ENCODE assay signal across 10 cellular contexts in the genomic region with DNA sequence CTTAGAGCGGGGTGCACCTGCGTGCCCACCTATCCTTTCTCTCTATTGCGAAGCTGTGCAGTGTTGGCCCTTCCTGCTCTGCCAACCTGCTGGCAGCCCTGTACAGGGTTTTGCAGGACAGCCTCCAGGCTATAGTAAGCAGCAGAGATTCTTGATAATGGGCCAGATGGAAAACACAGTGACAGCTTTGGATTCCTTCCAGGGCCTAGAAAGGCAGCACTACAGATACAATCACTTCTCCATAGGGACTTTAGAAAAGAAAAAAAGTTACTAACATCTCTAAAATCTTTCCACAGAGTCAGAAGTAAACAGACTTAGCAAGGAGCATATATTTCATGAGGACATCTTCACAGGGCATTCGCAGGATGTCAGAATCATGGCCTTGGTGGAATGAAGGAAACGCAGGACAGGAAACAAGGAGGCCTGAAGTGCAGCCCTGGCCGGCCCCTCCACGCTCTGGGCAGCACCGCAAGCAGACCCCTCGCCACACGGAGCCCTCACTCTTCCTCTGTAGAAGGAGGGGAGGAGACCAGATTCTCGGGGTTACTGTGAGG.
DNase-seq lines count a peak whose midpoint lies in the region; ATAC-seq and TF ChIP-seq lines count a peak whose summit lies in the region.
"Had no signal": no experiment of that assay in that cellular context is flagged by ENCODE, and none has a peak within 500 bp of the region (broad histone marks: within the 10 kb centered on the region; RNA-seq: fewer than 3 reads in every experiment).

No MANE protein-coding gene starts in this region.

- no peaks in the 10 kb centered on the region for H3K79me2 ChIP-seq in fibroblast of lung (ENCODE audit: control insufficient read depth, insufficient read depth, low read length)

- no peak for TF ChIP-seq CTCF in AG09309 (IDR thresholded peaks at IDR 0.05; ENCODE audit: control insufficient read depth, insufficient read depth, low read depth, low read length, missing control alignments)
- no peak for TF ChIP-seq CTCF in fibroblast of lung (conservative IDR thresholded peaks at IDR 0.05 in 1 of 2, IDR thresholded peaks at IDR 0.05 in 1 of 2; ENCODE audit: low read depth in 1 of 2, low read length in 2 of 2)
- no peak for TF ChIP-seq CTCF in omental fat pad (IDR thresholded peaks at IDR 0.05)

- H3K9me3 ChIP-seq in fibroblast of lung (ENCODE audit: control insufficient read depth, insufficient read depth, low read depth, low read length) = no peaks in the 10 kb centered on the region

- H3K36me3 ChIP-seq in fibroblast of lung (ENCODE audit: control insufficient read depth, insufficient read depth, low read length) = no peaks in the 10 kb centered on the region

- H4K20me1 ChIP-seq in fibroblast of lung (ENCODE audit: control insufficient read depth, extremely low read depth, insufficient read depth, low read length) = no peaks in the 10 kb centered on the region

- H3K27ac ChIP-seq in fibroblast of lung (ENCODE audit: insufficient read depth, low read length) = no peak overlapping the region

- no peak overlapping the region for H3K9ac ChIP-seq in fibroblast of lung (ENCODE audit: insufficient read depth, low read length)

- H3K4me3 ChIP-seq in AG09309 (ENCODE audit: control insufficient read depth, low read depth, low read length) (no peak overlapping the region), fibroblast of lung (replicated peaks in 1 of 4; ENCODE audit: control extremely low read depth in 1 of 4, insufficient read depth in 1 of 4, low read depth in 3 of 4, low read length in 4 of 4) (no peak overlapping the region)
- H3K4me3 ChIP-seq: K562 had no signal

- peak; percentile 35 for ATAC-seq in omental fat pad (ENCODE audit: low FRiP score)
- no peak for ATAC-seq in GM21447 (IDR thresholded peaks at IDR 0.05; ENCODE audit: unreplicated experiment)
- ATAC-seq: activated CD4-positive, CD25-positive, alpha-beta regulatory T cell treated with anti-CD3 and anti-CD28 coated beads, Interleukin-2, amount 50 U/mL, for 24 hours; K562 had no signal

- H3K4me2 ChIP-seq in fibroblast of lung (ENCODE audit: extremely low read depth, insufficient read depth, low read length) = no peak overlapping the region

- no peak overlapping the region for H2AFZ ChIP-seq in fibroblast of lung (ENCODE audit: low read length)

- peaks cover 4% of the 10 kb centered on the region for H3K4me1 ChIP-seq in fibroblast of lung (ENCODE audit: control insufficient read depth, extremely low read depth, insufficient read depth, low read length)

- DNase-seq in AG09309 (ENCODE audit: low read depth) (peak; percentile 60), NCI-H226 (peak; percentile 51), fibroblast of lung (ENCODE audit: low read depth in 2 of 2) (peak; percentile 55 to 88), omental fat pad (ENCODE audit: low spot score) (no peak), Kasumi-1 (lab: John Stamatoyannopoulos, UW) (no peak), NCI-H526 treated with DMSO at 0.1 percent for 48 hours (lab: John Stamatoyannopoulos, UW) (no peak), midbrain (lab: John Stamatoyannopoulos, UW) (no peak)

- no peaks in the 10 kb centered on the region for H3K27me3 ChIP-seq in fibroblast of lung (ENCODE audit: control insufficient read depth, insufficient read depth, low read length)

Comparison
In these comparisons a context has a peak if more than half of its experiments do, and no peak if none do; other contexts are left out.
1. DNase-seq: peak in AG09309 (single experiment), NCI-H226 (single experiment) and fibroblast of lung (2 of 2); none in omental fat pad (single experiment), Kasumi-1 (0 of 2), NCI-H526 treated with DMSO at 0.1 percent for 48 hours (single experiment) and midbrain (single experiment).